In the genomic region with DNA sequence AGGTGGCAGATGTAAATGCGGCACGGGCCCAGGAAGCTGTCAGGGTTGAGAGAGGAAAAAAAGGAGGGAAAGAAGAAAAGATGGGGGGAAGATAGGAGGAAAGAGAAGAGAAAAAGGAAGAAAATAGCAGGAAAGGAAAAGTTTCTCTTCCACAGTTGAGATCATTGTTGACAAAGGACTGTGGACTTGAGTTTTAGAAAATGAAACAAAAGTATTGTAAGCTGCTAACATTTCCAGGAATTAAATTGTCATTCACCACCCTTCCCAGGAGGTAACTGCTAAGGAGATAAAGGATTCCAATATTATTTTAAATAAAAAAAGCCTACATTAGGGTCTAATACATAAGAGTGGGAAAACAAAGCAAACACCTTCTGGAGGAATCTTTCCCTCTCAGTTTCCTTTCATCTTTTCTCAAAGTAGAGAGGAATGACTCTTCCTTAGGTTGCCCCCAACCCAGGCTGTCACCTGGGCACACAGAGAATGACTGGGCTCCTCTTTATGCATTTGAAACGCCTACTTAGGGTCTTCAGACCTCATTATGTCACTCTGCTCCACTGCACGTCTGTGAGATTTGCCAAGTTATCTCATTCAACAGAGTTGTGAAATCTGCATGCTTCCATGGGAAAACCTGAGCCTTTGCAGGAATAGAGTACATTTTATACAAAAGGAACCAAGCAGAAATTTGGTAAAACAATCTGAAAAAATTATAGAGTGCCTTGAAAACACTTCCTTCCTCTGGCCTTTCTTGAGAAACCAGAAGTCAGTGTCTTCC, we compare ENCODE assay signal across 1 cellular context.
TF ChIP-seq lines count a peak whose summit lies in the region.

No MANE protein-coding gene starts in this region.

TF ChIP-seq in GM23338, 12 proteins besides CTCF, POLR2A, EP300 and RAD21 (continued from another document):
- TF ChIP-seq, protein P1, sequence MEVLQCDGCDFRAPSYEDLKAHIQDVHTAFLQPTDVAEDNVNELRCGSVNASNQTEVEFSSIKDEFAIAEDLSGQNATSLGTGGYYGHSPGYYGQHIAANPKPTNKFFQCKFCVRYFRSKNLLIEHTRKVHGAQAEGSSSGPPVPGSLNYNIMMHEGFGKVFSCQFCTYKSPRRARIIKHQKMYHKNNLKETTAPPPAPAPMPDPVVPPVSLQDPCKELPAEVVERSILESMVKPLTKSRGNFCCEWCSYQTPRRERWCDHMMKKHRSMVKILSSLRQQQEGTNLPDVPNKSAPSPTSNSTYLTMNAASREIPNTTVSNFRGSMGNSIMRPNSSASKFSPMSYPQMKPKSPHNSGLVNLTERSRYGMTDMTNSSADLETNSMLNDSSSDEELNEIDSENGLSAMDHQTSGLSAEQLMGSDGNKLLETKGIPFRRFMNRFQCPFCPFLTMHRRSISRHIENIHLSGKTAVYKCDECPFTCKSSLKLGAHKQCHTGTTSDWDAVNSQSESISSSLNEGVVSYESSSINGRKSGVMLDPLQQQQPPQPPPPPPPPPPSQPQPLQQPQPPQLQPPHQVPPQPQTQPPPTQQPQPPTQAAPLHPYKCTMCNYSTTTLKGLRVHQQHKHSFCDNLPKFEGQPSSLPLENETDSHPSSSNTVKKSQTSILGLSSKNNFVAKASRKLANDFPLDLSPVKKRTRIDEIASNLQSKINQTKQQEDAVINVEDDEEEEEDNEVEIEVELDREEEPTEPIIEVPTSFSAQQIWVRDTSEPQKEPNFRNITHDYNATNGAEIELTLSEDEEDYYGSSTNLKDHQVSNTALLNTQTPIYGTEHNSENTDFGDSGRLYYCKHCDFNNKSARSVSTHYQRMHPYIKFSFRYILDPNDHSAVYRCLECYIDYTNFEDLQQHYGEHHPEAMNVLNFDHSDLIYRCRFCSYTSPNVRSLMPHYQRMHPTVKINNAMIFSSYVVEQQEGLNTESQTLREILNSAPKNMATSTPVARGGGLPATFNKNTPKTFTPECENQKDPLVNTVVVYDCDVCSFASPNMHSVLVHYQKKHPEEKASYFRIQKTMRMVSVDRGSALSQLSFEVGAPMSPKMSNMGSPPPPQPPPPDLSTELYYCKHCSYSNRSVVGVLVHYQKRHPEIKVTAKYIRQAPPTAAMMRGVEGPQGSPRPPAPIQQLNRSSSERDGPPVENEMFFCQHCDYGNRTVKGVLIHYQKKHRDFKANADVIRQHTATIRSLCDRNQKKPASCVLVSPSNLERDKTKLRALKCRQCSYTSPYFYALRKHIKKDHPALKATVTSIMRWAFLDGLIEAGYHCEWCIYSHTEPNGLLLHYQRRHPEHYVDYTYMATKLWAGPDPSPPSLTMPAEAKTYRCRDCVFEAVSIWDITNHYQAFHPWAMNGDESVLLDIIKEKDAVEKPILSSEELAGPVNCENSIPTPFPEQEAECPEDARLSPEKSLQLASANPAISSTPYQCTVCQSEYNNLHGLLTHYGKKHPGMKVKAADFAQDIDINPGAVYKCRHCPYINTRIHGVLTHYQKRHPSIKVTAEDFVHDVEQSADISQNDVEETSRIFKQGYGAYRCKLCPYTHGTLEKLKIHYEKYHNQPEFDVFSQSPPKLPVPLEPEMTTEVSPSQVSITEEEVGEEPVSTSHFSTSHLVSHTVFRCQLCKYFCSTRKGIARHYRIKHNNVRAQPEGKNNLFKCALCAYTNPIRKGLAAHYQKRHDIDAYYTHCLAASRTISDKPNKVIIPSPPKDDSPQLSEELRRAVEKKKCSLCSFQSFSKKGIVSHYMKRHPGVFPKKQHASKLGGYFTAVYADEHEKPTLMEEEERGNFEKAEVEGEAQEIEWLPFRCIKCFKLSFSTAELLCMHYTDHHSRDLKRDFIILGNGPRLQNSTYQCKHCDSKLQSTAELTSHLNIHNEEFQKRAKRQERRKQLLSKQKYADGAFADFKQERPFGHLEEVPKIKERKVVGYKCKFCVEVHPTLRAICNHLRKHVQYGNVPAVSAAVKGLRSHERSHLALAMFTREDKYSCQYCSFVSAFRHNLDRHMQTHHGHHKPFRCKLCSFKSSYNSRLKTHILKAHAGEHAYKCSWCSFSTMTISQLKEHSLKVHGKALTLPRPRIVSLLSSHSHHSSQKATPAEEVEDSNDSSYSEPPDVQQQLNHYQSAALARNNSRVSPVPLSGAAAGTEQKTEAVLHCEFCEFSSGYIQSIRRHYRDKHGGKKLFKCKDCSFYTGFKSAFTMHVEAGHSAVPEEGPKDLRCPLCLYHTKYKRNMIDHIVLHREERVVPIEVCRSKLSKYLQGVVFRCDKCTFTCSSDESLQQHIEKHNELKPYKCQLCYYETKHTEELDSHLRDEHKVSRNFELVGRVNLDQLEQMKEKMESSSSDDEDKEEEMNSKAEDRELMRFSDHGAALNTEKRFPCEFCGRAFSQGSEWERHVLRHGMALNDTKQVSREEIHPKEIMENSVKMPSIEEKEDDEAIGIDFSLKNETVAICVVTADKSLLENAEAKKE (CRISPR knock-in tag; IDR thresholded peaks at IDR 0.05), result no peak
- TF ChIP-seq, protein P2, sequence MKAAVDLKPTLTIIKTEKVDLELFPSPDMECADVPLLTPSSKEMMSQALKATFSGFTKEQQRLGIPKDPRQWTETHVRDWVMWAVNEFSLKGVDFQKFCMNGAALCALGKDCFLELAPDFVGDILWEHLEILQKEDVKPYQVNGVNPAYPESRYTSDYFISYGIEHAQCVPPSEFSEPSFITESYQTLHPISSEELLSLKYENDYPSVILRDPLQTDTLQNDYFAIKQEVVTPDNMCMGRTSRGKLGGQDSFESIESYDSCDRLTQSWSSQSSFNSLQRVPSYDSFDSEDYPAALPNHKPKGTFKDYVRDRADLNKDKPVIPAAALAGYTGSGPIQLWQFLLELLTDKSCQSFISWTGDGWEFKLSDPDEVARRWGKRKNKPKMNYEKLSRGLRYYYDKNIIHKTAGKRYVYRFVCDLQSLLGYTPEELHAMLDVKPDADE (IDR thresholded peaks at IDR 0.05), result no peak
- TF ChIP-seq EZH2phosphoT487 (IDR thresholded peaks at IDR 0.05; ENCODE audit: unreplicated experiment), result no peak
